In genomic region chr2:61764035-61764800, GRCh38 we compare ENCODE assay signal across 8 cellular contexts.
DNase-seq lines count a peak whose midpoint lies in the region; ATAC-seq, FAIRE-seq and TF ChIP-seq lines count a peak whose summit lies in the region.

No MANE protein-coding gene starts in this region.

- DNase-seq in GM12892 (ENCODE audit: insufficient read length) (peak; percentile 77), NCI-H1436 (lab: John Stamatoyannopoulos, UW) (peak; percentile 96), SW480 (ENCODE audit: low spot score) (peak; percentile 100), cardiac septum (ENCODE audit: low spot score) (peak; percentile 97), trophoblast cell (peak; percentile 96), transverse colon (peak; percentile 97)

- H2BK12ac ChIP-seq in trophoblast cell (ENCODE audit: low read length) = no peak overlapping the region

- peak overlapping the region; percentile 93 for H4K91ac ChIP-seq in trophoblast cell (ENCODE audit: low read depth, low read length)

- H2AFZ ChIP-seq in trophoblast cell (ENCODE audit: insufficient read depth, low read length, poor library complexity) = peak overlapping the region; percentile 97

- peak overlapping the region; percentile 99 for H4K12ac ChIP-seq in trophoblast cell (ENCODE audit: low read depth, low read length)

- TF ChIP-seq POLR2A in GM12892 (IDR thresholded peaks at IDR 0.05; ENCODE audit: low read depth, low read length) = peak; percentile 87
- TF ChIP-seq POLR2A in transverse colon (IDR thresholded peaks at IDR 0.05) = peak; percentile 93

- H3K27me3 ChIP-seq in trophoblast cell (ENCODE audit: insufficient read depth, low read length) = no peaks in the 10 kb centered on the region
- H3K27me3 ChIP-seq in transverse colon = no peaks in the 10 kb centered on the region

- no peak overlapping the region for H3K23ac ChIP-seq in trophoblast cell (ENCODE audit: low read length)

- peaks cover 3% of the 10 kb centered on the region for H3K9me3 ChIP-seq in trophoblast cell (ENCODE audit: insufficient read depth, low read depth, low read length)
- no peaks in the 10 kb centered on the region for H3K9me3 ChIP-seq in transverse colon

- peak overlapping the region; percentile 79 for H3K27ac ChIP-seq in adipose tissue (ENCODE audit: low read depth, low read length)
- peak overlapping the region; percentile 89 for H3K27ac ChIP-seq in trophoblast cell (ENCODE audit: low read depth, low read length)
- peak overlapping the region; percentile 94 to 99 (median 96) for H3K27ac ChIP-seq in transverse colon

- H3K4me3 ChIP-seq in trophoblast cell (ENCODE audit: low read depth, low read length) (peak overlapping the region; percentile 87), transverse colon (peak overlapping the region; percentile 57 to 84 (median 62))

- FAIRE-seq in GM12892 (lab: Jason Lieb, UNC) = peak; percentile 95

- H2AK5ac ChIP-seq in trophoblast cell (ENCODE audit: low read length) = peak overlapping the region; percentile 86

- H3K14ac ChIP-seq in trophoblast cell (ENCODE audit: low read length) = peak overlapping the region; percentile 92

- no peaks in the 10 kb centered on the region for H3K36me3 ChIP-seq in trophoblast cell (ENCODE audit: control insufficient read depth in 1 of 2, insufficient read depth in 2 of 2, low read length in 2 of 2)
- no peaks in the 10 kb centered on the region for H3K36me3 ChIP-seq in transverse colon

- peaks cover 6% of the 10 kb centered on the region for H3K79me2 ChIP-seq in trophoblast cell (ENCODE audit: control insufficient read depth, insufficient read depth, low read length, poor library complexity)

- 1 to 2% (median 2%) methylated on average over 70 of the region's 70 CpGs for WGBS in adipose tissue, 3 donors
- WGBS in trophoblast cell (ENCODE audit: extremely low coverage, insufficient coverage, insufficient read length) = no CpG with 5 or more reads among the region's 70 CpGs
- 6% methylated on average over 56 of the region's 70 CpGs; no CpG with 5 or more reads in 1 of the 2 donors for WGBS in transverse colon (ENCODE audit: low coverage in 1 of 2), 2 donors

- peak overlapping the region; percentile 88 for H3K4me2 ChIP-seq in trophoblast cell (ENCODE audit: low read length)

- in situ Hi-C loops in transverse colon (cut with MboI; ENCODE audit: low pct_ligation_motif_present in 1 of 4, low pct_unique_long_range_greater_than_20kb in 1 of 4, low sequenced_read_pairs in 3 of 4) = loop anchor here in 1 of 4 donors (10.0 kb wide), 1 partner anchor 219 kb away; no protein-coding TSS in a partner anchor

- peak overlapping the region; percentile 76 for H3K4ac ChIP-seq in trophoblast cell (ENCODE audit: low read depth, low read length)

- H3K79me1 ChIP-seq in trophoblast cell (ENCODE audit: low read length) = peaks cover 9% of the 10 kb centered on the region

- peak overlapping the region; percentile 63 for H2BK5ac ChIP-seq in trophoblast cell (ENCODE audit: low read depth, low read length, poor library complexity)

- TF ChIP-seq EP300 in transverse colon (IDR thresholded peaks at IDR 0.05; ENCODE audit: low read depth) = no peak

- peak overlapping the region; percentile 88 for H3K18ac ChIP-seq in trophoblast cell (ENCODE audit: low read length)

- peak; percentile 98 for ATAC-seq in HG02840 (IDR thresholded peaks at IDR 0.05; ENCODE audit: low FRiP score, unreplicated experiment)

- H3K4me1 ChIP-seq in trophoblast cell (ENCODE audit: control insufficient read depth in 1 of 2, insufficient read depth in 2 of 2, low read length in 2 of 2) = peaks cover 0 to 2% of the 10 kb centered on the region in 2 experiments
- H3K4me1 ChIP-seq in transverse colon = peaks cover 0 to 12% (median 3%) of the 10 kb centered on the region in 4 donors

- intact Hi-C loops in cardiac septum (cut with DNase I) (loop anchor here (1.0 to 5.0 kb wide), 3 partner anchors 47 to 226 kb away; partner anchors contain the start of gene XPO1), transverse colon (cut with DNase I; ENCODE audit: low total_unique reads) (no loop called here)

- H4K8ac ChIP-seq in trophoblast cell (ENCODE audit: low read depth, low read length) = peak overlapping the region; percentile 100

- no peak for TF ChIP-seq CTCF in transverse colon (IDR thresholded peaks at IDR 0.05)

- peak overlapping the region; percentile 73 for H3K9ac ChIP-seq in trophoblast cell (ENCODE audit: low read length)

- H2BK120ac ChIP-seq in trophoblast cell (ENCODE audit: insufficient read depth, low read length, poor library complexity) = peak overlapping the region; percentile 85

Comparison
In these comparisons a context has a peak if more than half of its experiments do, and no peak if none do; other contexts are left out.
1. Peak in every context shown above with its lines: DNase-seq, ATAC-seq, H3K4me3 ChIP-seq and H3K27ac ChIP-seq.